Comparison of ENCODE assay signal across 8 cellular contexts in the genomic region with DNA sequence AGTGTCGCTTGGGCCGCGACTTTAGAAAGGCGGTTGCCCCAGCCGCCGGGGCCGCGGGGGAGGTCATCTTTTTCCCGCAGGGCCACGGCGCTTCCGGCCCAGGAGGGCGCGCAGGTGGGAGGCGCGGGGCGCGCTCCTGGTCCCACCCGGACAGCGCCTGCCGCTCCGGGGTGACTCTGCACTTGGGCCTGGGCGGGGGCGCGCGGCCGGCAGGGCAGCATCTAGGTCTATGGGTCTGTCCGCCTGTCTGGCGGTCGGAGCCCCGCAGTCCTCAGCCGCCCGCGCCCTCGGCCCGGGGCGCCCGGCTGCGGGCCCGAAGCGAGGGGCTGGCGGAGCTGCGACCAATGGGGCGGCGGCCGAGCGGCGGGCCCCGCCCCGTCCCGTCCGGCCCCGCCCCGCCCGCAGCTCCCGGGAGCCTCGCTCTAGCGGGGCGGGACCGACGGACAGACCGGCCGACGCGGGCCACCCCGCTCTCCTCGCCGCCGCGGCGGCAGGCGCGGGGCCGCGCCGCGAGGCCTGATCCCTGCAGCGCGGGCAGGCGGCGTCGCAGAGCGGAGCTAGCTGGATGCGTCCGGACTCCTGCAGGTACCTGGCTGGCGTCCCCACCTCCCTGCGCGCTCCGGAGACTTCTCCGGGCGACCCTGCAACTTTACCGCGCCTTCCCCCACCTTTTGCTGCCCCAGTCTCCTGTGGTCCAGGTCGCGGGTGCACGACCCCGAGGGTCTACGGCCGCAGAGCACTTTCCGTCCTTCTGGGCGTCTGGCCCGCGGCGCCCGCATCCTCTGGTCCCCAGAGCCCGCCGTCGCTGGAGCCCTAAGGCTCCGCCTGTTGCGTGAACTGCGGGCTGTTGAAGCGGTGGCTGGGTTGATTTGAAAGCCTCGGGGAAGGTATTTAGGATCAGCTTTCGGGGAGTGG. TPM values are rescaled to one million over a fixed set of nuclear protein-coding genes. Genes with fewer than 3 reads are reported as not detected.
A peak's percentile ranks its signal among the peaks of the same experiment; 100 is the strongest.
DNase-seq lines count a peak whose midpoint lies in the region; ATAC-seq, FAIRE-seq and TF ChIP-seq lines count a peak whose summit lies in the region.

A gene with protein sequence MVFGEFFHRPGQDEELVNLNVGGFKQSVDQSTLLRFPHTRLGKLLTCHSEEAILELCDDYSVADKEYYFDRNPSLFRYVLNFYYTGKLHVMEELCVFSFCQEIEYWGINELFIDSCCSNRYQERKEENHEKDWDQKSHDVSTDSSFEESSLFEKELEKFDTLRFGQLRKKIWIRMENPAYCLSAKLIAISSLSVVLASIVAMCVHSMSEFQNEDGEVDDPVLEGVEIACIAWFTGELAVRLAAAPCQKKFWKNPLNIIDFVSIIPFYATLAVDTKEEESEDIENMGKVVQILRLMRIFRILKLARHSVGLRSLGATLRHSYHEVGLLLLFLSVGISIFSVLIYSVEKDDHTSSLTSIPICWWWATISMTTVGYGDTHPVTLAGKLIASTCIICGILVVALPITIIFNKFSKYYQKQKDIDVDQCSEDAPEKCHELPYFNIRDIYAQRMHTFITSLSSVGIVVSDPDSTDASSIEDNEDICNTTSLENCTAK (plus strand): TSS at position 446 of the 915 bp plus-strand sequence. CDS start 52,342 bp downstream, outside the sequence.

- ATAC-seq in HG03159 (IDR thresholded peaks at IDR 0.05; ENCODE audit: unreplicated experiment) (peak; percentile 62), right lobe of liver (peak; percentile 89 to 93 (median 92))

- FAIRE-seq in GM19239 (lab: Jason Lieb, UNC), result no peak

- intact Hi-C loops in right lobe of liver (cut with DNase I), result no loop called here

- H3K4me3 ChIP-seq in Peyer's patch (peak within 1 kb of the TSS; percentile 35 to 76 (median 64)), coronary artery (peak within 1 kb of the TSS; percentile 75), right lobe of liver (peak within 1 kb of the TSS; percentile 56 to 62 (median 61)), suprapubic skin (peak within 1 kb of the TSS; percentile 57)

- 0% methylated on average over 12 of the region's 114 CpGs for WGBS in right lobe of liver (ENCODE audit: insufficient coverage, low coverage, low lambda C conversion rate, missing lambda C conversion rate)
- WGBS in suprapubic skin, result 0% methylated on average over 34 of the region's 114 CpGs

- TF ChIP-seq POLR2A in Peyer's patch (IDR thresholded peaks at IDR 0.05) (no peak), right lobe of liver (IDR thresholded peaks at IDR 0.05) (peak; percentile 46), suprapubic skin (IDR thresholded peaks at IDR 0.05) (no peak)

- peak; percentile 73 for DNase-seq in COLO668 (lab: John Stamatoyannopoulos, UW; ENCODE audit: unreplicated experiment)
- peak; percentile 62 for DNase-seq in GM19239 (ENCODE audit: insufficient read length, low spot score)
- DNase-seq in Peyer's patch, result peak in 2 of 3 donors; percentile 51 to 72
- DNase-seq in coronary artery (ENCODE audit: low spot score), result no peak
- DNase-seq in right lobe of liver, result peak; percentile 56 to 67 (median 62)
- DNase-seq in suprapubic skin (ENCODE audit: low spot score in 2 of 2), result no peak
- no peak for DNase-seq in GOT3 (lab: John Stamatoyannopoulos, UW)

- H3K36me3 ChIP-seq in Peyer's patch (no peaks in the 10 kb centered on the region), right lobe of liver (no peaks in the 10 kb centered on the region), suprapubic skin (no peaks in the 10 kb centered on the region)

- H3K4me1 ChIP-seq in Peyer's patch (peaks cover 0 to 8% (median 4%) of the 10 kb centered on the region in 4 donors), right lobe of liver (peaks cover 0 to 18% (median 2%) of the 10 kb centered on the region in 4 donors), suprapubic skin (peaks cover 25% of the 10 kb centered on the region)

- H3K27ac ChIP-seq in Peyer's patch (peak within 1 kb of the TSS in 3 of 4 donors; percentile 38 to 78 (median 58)), coronary artery (peak within 1 kb of the TSS; percentile 68 to 78), right lobe of liver (peak within 1 kb of the TSS in 1 of 3 donors; percentile 18), suprapubic skin (peak within 1 kb of the TSS; percentile 19)

- TF ChIP-seq EP300 in suprapubic skin (IDR thresholded peaks at IDR 0.05), result no peak

- no peaks in the 10 kb centered on the region for H3K9me3 ChIP-seq in Peyer's patch
- no peaks in the 10 kb centered on the region for H3K9me3 ChIP-seq in right lobe of liver
- no peaks in the 10 kb centered on the region for H3K9me3 ChIP-seq in suprapubic skin

- H3K27me3 ChIP-seq in Peyer's patch (no peaks in the 10 kb centered on the region), right lobe of liver (no peaks in the 10 kb centered on the region), suprapubic skin (peaks cover 9% of the 10 kb centered on the region)

- TF ChIP-seq CTCF in Peyer's patch (IDR thresholded peaks at IDR 0.05) (no peak), coronary artery (IDR thresholded peaks at IDR 0.05) (no peak), right lobe of liver (IDR thresholded peaks at IDR 0.05) (no peak), suprapubic skin (IDR thresholded peaks at IDR 0.05) (no peak)

RNA-seq across cellular contexts. Expression of the gene that starts here (rescaled TPM):
- total RNA-seq in Peyer's patch (10 to 100 TPM in 3 of 4 donors, 1 to 10 TPM in 1; 1.6 to 76.7 (median 12.7) TPM), right lobe of liver (1 to 10 TPM; 1.3 to 6.8 (median 2.9) TPM), suprapubic skin (10 to 100 TPM; 16.2 to 34.8 (median 22.6) TPM)

Comparison
In these comparisons a context has a peak if more than half of its experiments do, and no peak if none do; other contexts are left out.
1. DNase-seq: peak in COLO668 (single experiment), GM19239 (single experiment), Peyer's patch (2 of 3) and right lobe of liver (3 of 3); none in coronary artery (single experiment), suprapubic skin (0 of 2) and GOT3 (single experiment).
2. Peak in every context shown above with its lines, with median percentiles within 50 percentile points of each other: H3K4me3 ChIP-seq.